Comparison of ENCODE assay signal across 22 cellular contexts in the genomic region with DNA sequence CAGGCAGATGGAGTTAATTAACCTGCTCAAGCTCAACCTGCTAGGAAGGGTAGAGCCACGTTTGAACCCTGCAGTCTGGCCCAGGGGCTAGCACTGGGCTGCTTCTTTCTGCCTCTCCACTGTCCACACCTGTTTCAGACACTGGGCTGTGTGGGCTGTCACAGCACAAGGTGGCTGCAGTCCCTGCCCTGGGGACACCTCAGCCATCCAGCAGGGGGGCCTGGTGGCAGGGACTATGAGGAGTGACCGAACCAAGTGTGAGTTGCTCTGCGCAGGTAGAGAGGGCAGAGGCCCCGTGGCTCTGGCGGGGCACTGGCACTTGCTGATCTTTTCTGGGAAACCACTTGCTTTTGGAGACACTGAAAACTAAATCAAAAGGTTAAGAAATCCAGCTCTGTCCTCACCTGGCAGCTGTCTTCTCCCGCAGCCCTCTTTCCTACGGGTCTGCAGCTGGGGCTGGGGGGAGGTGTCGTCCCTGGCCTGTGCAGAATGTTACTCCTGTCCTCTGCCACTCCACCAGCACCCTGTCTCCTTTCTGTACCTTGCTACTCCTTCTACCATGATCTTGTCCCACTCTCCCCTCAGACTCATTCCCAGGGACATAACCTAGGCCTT. TPM values are rescaled to one million over a fixed set of nuclear protein-coding genes. Genes with fewer than 3 reads are reported as not detected.
A peak's percentile ranks its signal among the peaks of the same experiment; 100 is the strongest.
DNase-seq lines count a peak whose midpoint lies in the region; ATAC-seq, FAIRE-seq and TF ChIP-seq lines count a peak whose summit lies in the region.
"Had no signal": no experiment of that assay in that cellular context is flagged by ENCODE, and none has a peak within 500 bp of the region (broad histone marks: within the 10 kb centered on the region; RNA-seq: fewer than 3 reads in every experiment).

No MANE protein-coding gene starts in this region.

- H4K20me1 ChIP-seq in HepG2 (ENCODE audit: insufficient read depth, low read length) (no peaks in the 10 kb centered on the region), SK-N-SH (ENCODE audit: insufficient read depth) (no peaks in the 10 kb centered on the region)

- H3K27me3 ChIP-seq in HepG2 (ENCODE audit: control insufficient read depth in 1 of 2, insufficient read depth in 2 of 2, low read length in 2 of 2): no peaks in the 10 kb centered on the region
- no peaks in the 10 kb centered on the region for H3K27me3 ChIP-seq in right lobe of liver
- H3K27me3 ChIP-seq in suprapubic skin: no peaks in the 10 kb centered on the region
- no peaks in the 10 kb centered on the region for H3K27me3 ChIP-seq in SK-N-SH (ENCODE audit: insufficient read depth)
- H3K27me3 ChIP-seq: BLaER1 treated with 17β-estradiol and CSF1 and Interleukin-3, amounts not matched to agents 10 nM and 100 nM had no signal

- CTCF ChIA-PET in HepG2 (lab: Yijun Ruan, JAX; ENCODE audit: low intra/inter-chr PET ratio, low total read pairs): no interaction called here
- CTCF ChIA-PET in SK-N-SH (lab: Yijun Ruan, JAX): interaction anchor here (0.9 to 2.2 kb wide), 5 partner anchors 12 to 77 kb away, joined by 3 to 7 read pairs (median 3); a partner anchor contains a TSS

- no peak overlapping the region for H2AFZ ChIP-seq in HepG2 (ENCODE audit: low read length)
- no peak overlapping the region for H2AFZ ChIP-seq in SK-N-SH (ENCODE audit: low read depth)
- H2AFZ ChIP-seq: GM23248 had no signal

- FAIRE-seq in HepG2 (lab: Jason Lieb, UNC): no peak
- FAIRE-seq: A204.1, GM12891, GM19239, RCC 7860 had no signal

- H3K36me3 ChIP-seq in HepG2 (replicated peaks in 1 of 2; ENCODE audit: control insufficient read depth in 1 of 2, insufficient read depth in 2 of 2, low read length in 2 of 2) (peaks cover 2 to 7% of the 10 kb centered on the region in 2 experiments; a peak in 1 of 5 replicates), right lobe of liver (peaks cover 0 to 14% (median 2%) of the 10 kb centered on the region in 4 donors), suprapubic skin (peaks cover 14% of the 10 kb centered on the region), SK-N-SH (replicated peaks in 1 of 2; ENCODE audit: control insufficient read depth in 1 of 2, insufficient read depth in 2 of 2, low read length in 1 of 2) (peaks cover 9 to 22% of the 10 kb centered on the region in 2 experiments)

- TF ChIP-seq CTCF in HepG2 (CRISPR knock-in tag; IDR thresholded peaks at IDR 0.05) (no peak), right lobe of liver (IDR thresholded peaks at IDR 0.05) (no peak), suprapubic skin (IDR thresholded peaks at IDR 0.05) (no peak), SK-N-SH (IDR thresholded peaks at IDR 0.05) (no peak)

- H3K27ac ChIP-seq in HepG2 (ENCODE audit: extremely low read length, insufficient read depth, low read length) (no peak overlapping the region), right lobe of liver (no peak overlapping the region), epithelial cell of prostate (peak overlapping the region; percentile 9), suprapubic skin (no peak overlapping the region), SK-N-SH (ENCODE audit: low read depth in 2 of 2, low read length in 1 of 2) (no peak overlapping the region)
- H3K27ac ChIP-seq: BLaER1 treated with 17β-estradiol and CSF1 and Interleukin-3, amounts not matched to agents 10 nM and 100 nM had no signal

- H3K27me3 Mint-ChIP-seq in activated T-helper 17 cell treated with anti-CD3 and anti-CD28 coated beads, Interleukin-2, amount 50 U/mL, for 72 hours: no peaks in the 10 kb centered on the region

- H3K9me3 ChIP-seq in HepG2 (ENCODE audit: low read length) (no peaks in the 10 kb centered on the region), right lobe of liver (no peaks in the 10 kb centered on the region), suprapubic skin (no peaks in the 10 kb centered on the region), SK-N-SH (no peaks in the 10 kb centered on the region)
- H3K9me3 ChIP-seq: BLaER1 treated with 17β-estradiol and CSF1 and Interleukin-3, amounts not matched to agents 10 nM and 100 nM; HAP-1 had no signal

- H3F3A ChIP-seq in SK-N-SH (replicated peaks; ENCODE audit: insufficient read depth): no peaks in the 10 kb centered on the region

- peaks cover 38% of the 10 kb centered on the region for H3K36me3 Mint-ChIP-seq in activated T-helper 17 cell treated with anti-CD3 and anti-CD28 coated beads, Interleukin-2, amount 50 U/mL, for 72 hours (ENCODE audit: low read depth)

- BruUV-seq in HepG2 (replicated peaks; lab: Mats Ljungman, UMichigan): no TSS peak

- in situ Hi-C loops in HepG2 (cut with HindIII; ENCODE audit: extremely low pct_ligation_motif_present, low pct_unique_long_range_greater_than_20kb): no loop called here

- 98% methylated on average over 6 of the region's 8 CpGs for WGBS in HepG2 (ENCODE audit: low lambda C conversion rate)
- WGBS in right lobe of liver (ENCODE audit: insufficient coverage, low coverage, low lambda C conversion rate, missing lambda C conversion rate): 89% methylated on average over 7 of the region's 8 CpGs
- 88% methylated on average over 8 of the region's 8 CpGs for WGBS in suprapubic skin
- 82% methylated on average over 6 of the region's 8 CpGs for WGBS in SK-N-SH (ENCODE audit: low lambda C conversion rate)

- no peaks in the 10 kb centered on the region for H3K79me2 ChIP-seq in HepG2 (ENCODE audit: insufficient read depth, low read length)
- H3K79me2 ChIP-seq in SK-N-SH (ENCODE audit: insufficient read depth): peaks cover 16% of the 10 kb centered on the region

- no peak for DNase-seq in HepG2 (ENCODE audit: low spot score)
- DNase-seq in right lobe of liver: no peak
- DNase-seq in epithelial cell of prostate (ENCODE audit: low read depth, low spot score): no peak
- peak; percentile 62 for DNase-seq in posterior vena cava (ENCODE audit: low spot score)
- no peak for DNase-seq in suprapubic skin (ENCODE audit: low spot score in 2 of 2)
- DNase-seq in SK-N-SH: no peak
- DNase-seq: Calu3; CD8-positive, alpha-beta T cell; GF-D8; GM23248; NCI-H1105; NCI-H1694; NCI-H2081 treated with DMSO at 0.1 percent for 48 hours; SHP77 had no signal

- TF ChIP-seq POLR2A in HepG2 (IDR thresholded peaks at IDR 0.05; ENCODE audit: insufficient read depth in 1 of 2, low read depth in 2 of 2, low read length in 2 of 2) (no peak), right lobe of liver (IDR thresholded peaks at IDR 0.05) (no peak), suprapubic skin (IDR thresholded peaks at IDR 0.05) (no peak)

- no peak overlapping the region for H3K4me3 Mint-ChIP-seq in activated T-helper 17 cell treated with anti-CD3 and anti-CD28 coated beads, Interleukin-2, amount 50 U/mL, for 72 hours
- H3K4me3 Mint-ChIP-seq: CD8-positive, alpha-beta T cell had no signal

- peaks cover 9% of the 10 kb centered on the region for H3K4me1 Mint-ChIP-seq in activated T-helper 17 cell treated with anti-CD3 and anti-CD28 coated beads, Interleukin-2, amount 50 U/mL, for 72 hours

- POLR2A ChIA-PET in HepG2 (lab: Yijun Ruan, JAX): interaction anchor here (0.7 to 2.1 kb wide), 3 partner anchors 7 to 33 kb away, joined by 3 to 5 read pairs (median 3); no protein-coding TSS in a partner anchor
- POLR2A ChIA-PET in SK-N-SH (lab: Yijun Ruan, JAX): interaction anchor here (0.6 kb wide), 1 partner anchor 17 kb away, joined by 3 read pairs; no protein-coding TSS in a partner anchor

- TF ChIP-seq EP300 in HepG2 (IDR thresholded peaks at IDR 0.05; ENCODE audit: low read depth in 2 of 2, low read length in 2 of 2): no peak
- TF ChIP-seq EP300 in HepG2 (CRISPR knock-in tag; IDR thresholded peaks at IDR 0.05; ENCODE audit: borderline replicate concordance): no peak
- no peak for TF ChIP-seq EP300 in suprapubic skin (IDR thresholded peaks at IDR 0.05)
- no peak for TF ChIP-seq EP300 in SK-N-SH (IDR thresholded peaks at IDR 0.05; ENCODE audit: borderline replicate concordance in 1 of 2, low read depth in 1 of 2, low read length in 1 of 2)

- ATAC-seq in HepG2 (peak; percentile 73), right lobe of liver (no peak), HG02938 (IDR thresholded peaks at IDR 0.05; ENCODE audit: unreplicated experiment) (no peak)
- no peak for ATAC-seq in activated T-helper 17 cell treated with anti-CD3 and anti-CD28 coated beads, Interleukin-2, amount 50 U/mL, for 72 hours (replicated peaks)
- ATAC-seq: CD8-positive, alpha-beta T cell had no signal

- H3K4me2 ChIP-seq in HepG2 (ENCODE audit: low read depth, low read length) (no peak overlapping the region), SK-N-SH (no peak overlapping the region)
- H3K4me2 ChIP-seq: BLaER1 treated with 17β-estradiol and CSF1 and Interleukin-3, amounts not matched to agents 10 nM and 100 nM had no signal

- peak overlapping the region; percentile 9 for H3K27ac Mint-ChIP-seq in activated T-helper 17 cell treated with anti-CD3 and anti-CD28 coated beads, Interleukin-2, amount 50 U/mL, for 72 hours
- H3K27ac Mint-ChIP-seq: CD8-positive, alpha-beta T cell had no signal

- peaks cover 4% of the 10 kb centered on the region; the same call in 1 of the 2 replicates for H3K4me1 ChIP-seq in HepG2 (ENCODE audit: insufficient read depth, low read length)
- H3K4me1 ChIP-seq in right lobe of liver: peaks cover 0 to 4% (median 1%) of the 10 kb centered on the region in 4 donors
- H3K4me1 ChIP-seq in suprapubic skin: peaks cover 23% of the 10 kb centered on the region
- peaks cover 0 to 5% of the 10 kb centered on the region in 2 experiments; a peak in 1 of 4 replicates for H3K4me1 ChIP-seq in SK-N-SH (ENCODE audit: control insufficient read depth in 1 of 2, insufficient read depth in 2 of 2, low read depth in 1 of 2, low read length in 1 of 2)

- H3K9ac ChIP-seq in HepG2 (ENCODE audit: insufficient read depth, low read depth, low read length) (no peak overlapping the region), SK-N-SH (no peak overlapping the region)
- H3K9ac ChIP-seq: GM23248 had no signal

- H3K4me3 ChIP-seq in HepG2 (replicated peaks in 1 of 3; ENCODE audit: insufficient read depth in 1 of 3, low read depth in 2 of 3, low read length in 3 of 3) (no peak overlapping the region), right lobe of liver (no peak overlapping the region), suprapubic skin (no peak overlapping the region), SK-N-SH (ENCODE audit: low read depth in 2 of 2, low read length in 1 of 2) (no peak overlapping the region)
- H3K4me3 ChIP-seq: BLaER1 treated with 17β-estradiol and CSF1 and Interleukin-3, amounts not matched to agents 10 nM and 100 nM; GM23248; HAP-1 had no signal

- TF ChIP-seq RAD21 in HepG2 (CRISPR knock-in tag; IDR thresholded peaks at IDR 0.05) (no peak), SK-N-SH (IDR thresholded peaks at IDR 0.05; ENCODE audit: low read length) (no peak)

- no peaks in the 10 kb centered on the region for H3K9me2 ChIP-seq in SK-N-SH

- intact Hi-C loops in HepG2 (cut with micrococcal nuclease; ENCODE audit: unreplicated experiment) (no loop called here), right lobe of liver (cut with DNase I) (no loop called here), posterior vena cava (cut with DNase I) (no loop called here)

- H3K9me3 Mint-ChIP-seq in activated T-helper 17 cell treated with anti-CD3 and anti-CD28 coated beads, Interleukin-2, amount 50 U/mL, for 72 hours: no peaks in the 10 kb centered on the region
- H3K9me3 Mint-ChIP-seq: CD8-positive, alpha-beta T cell had no signal

RNA-seq across cellular contexts. Expression of a gene that starts 5.8 kb away (rescaled TPM):
- total RNA-seq in HepG2 (2016; rRNA removed; fragmentation: Illumina TruSeq; extraction: Trizol) (28.5 and 33.0 TPM in 2 replicates), right lobe of liver (10 to 100 TPM; 22.0 to 53.8 (median 26.0) TPM), posterior vena cava (10 to 100 TPM; 49.6 to 57.3 TPM), suprapubic skin (10 to 100 TPM; 57.1 to 71.9 (median 64.4) TPM)
- total RNA-seq in HepG2 (2016; cell fraction: cytosol; rRNA removed; fragmentation: Illumina TruSeq; extraction: Trizol; ENCODE audit: low read depth): 38.1 and 48.3 TPM in 2 replicates
- 31.6 and 32.7 TPM in 2 replicates for total RNA-seq in HepG2 (2016; cell fraction: insoluble cytoplasmic fraction; rRNA removed; fragmentation: Illumina TruSeq; extraction: Trizol)
- 45.1 and 50.4 TPM in 2 replicates for total RNA-seq in HepG2 (2016; cell fraction: membrane; rRNA removed; fragmentation: Illumina TruSeq; extraction: Trizol)
- total RNA-seq in HepG2 (2016; cell fraction: nucleus; rRNA removed; fragmentation: Illumina TruSeq; extraction: Trizol): 11.0 and 16.1 TPM in 2 replicates
- polyA plus RNA-seq in HepG2 (2011; rRNA removed) (17.9 and 21.2 TPM in 2 replicates), SK-N-SH (2012; rRNA removed) (75.6 and 80.9 TPM in 2 replicates)
- polyA plus RNA-seq in HepG2 (2011; cell fraction: cytosol; rRNA removed): 16.2 and 25.5 TPM in 2 replicates
- 11.7 and 12.5 TPM in 2 replicates for polyA plus RNA-seq in HepG2 (2011; cell fraction: nucleus; rRNA removed)
- 7.1 and 11.0 TPM in 2 replicates for polyA plus RNA-seq in HepG2 (2012)
- polyA plus RNA-seq in HepG2 (2016; cell fraction: cytosol; fragmentation: Illumina TruSeq; extraction: Trizol; ENCODE audit: low read depth): 44.2 and 54.0 TPM in 2 replicates
- polyA plus RNA-seq in HepG2 (2016; cell fraction: insoluble cytoplasmic fraction; fragmentation: Illumina TruSeq; extraction: Trizol; ENCODE audit: low read depth): 30.5 and 33.9 TPM in 2 replicates
- 44.1 and 45.8 TPM in 2 replicates for polyA plus RNA-seq in HepG2 (2016; cell fraction: membrane; fragmentation: Illumina TruSeq; extraction: Trizol; ENCODE audit: low read depth)
- 18.3 and 24.9 TPM in 2 replicates for polyA plus RNA-seq in HepG2 (2016; cell fraction: nucleus; fragmentation: Illumina TruSeq; extraction: Trizol; ENCODE audit: insufficient read depth, low read depth)
- polyA minus RNA-seq in HepG2 (2011; rRNA and poly(A)+ RNA removed; ENCODE audit: low replicate concordance): 10.3 and 10.8 TPM in 2 replicates
- 3.5 and 4.1 TPM in 2 replicates for polyA minus RNA-seq in HepG2 (2011; cell fraction: cytosol; rRNA and poly(A)+ RNA removed)
- 3.1 and 4.0 TPM in 2 replicates for polyA minus RNA-seq in HepG2 (2011; cell fraction: nucleus; rRNA and poly(A)+ RNA removed)
- total RNA-seq in activated T-helper 17 cell treated with anti-CD3 and anti-CD28 coated beads, Interleukin-2, amount 50 U/mL, for 72 hours: 10 to 100 TPM; 21.5 to 38.5 TPM
- 48.5 and 72.0 TPM in 2 replicates for polyA plus RNA-seq in SK-N-SH (2012; cell fraction: cytosol; rRNA removed)
- polyA plus RNA-seq in SK-N-SH (2012; cell fraction: nucleus; rRNA removed): 36.9 and 63.9 TPM in 2 replicates

RNA-seq across cellular contexts. Expression of a gene that starts 7.0 kb away (rescaled TPM):
- total RNA-seq in HepG2 (2016; rRNA removed; fragmentation: Illumina TruSeq; extraction: Trizol) (10.3 and 13.2 TPM in 2 replicates), right lobe of liver (10 to 100 TPM; 13.0 to 21.9 (median 17.8) TPM), posterior vena cava (10 to 100 TPM; 23.2 to 27.5 TPM), suprapubic skin (10 to 100 TPM; 17.8 to 30.0 (median 19.7) TPM)
- total RNA-seq in HepG2 (2016; cell fraction: cytosol; rRNA removed; fragmentation: Illumina TruSeq; extraction: Trizol; ENCODE audit: low read depth): 11.7 and 14.7 TPM in 2 replicates
- 8.2 and 14.4 TPM in 2 replicates for total RNA-seq in HepG2 (2016; cell fraction: insoluble cytoplasmic fraction; rRNA removed; fragmentation: Illumina TruSeq; extraction: Trizol)
- 15.8 and 22.6 TPM in 2 replicates for total RNA-seq in HepG2 (2016; cell fraction: membrane; rRNA removed; fragmentation: Illumina TruSeq; extraction: Trizol)
- total RNA-seq in HepG2 (2016; cell fraction: nucleus; rRNA removed; fragmentation: Illumina TruSeq; extraction: Trizol): 10.5 and 11.6 TPM in 2 replicates
- polyA plus RNA-seq in HepG2 (2011; rRNA removed) (8.5 and 10.4 TPM in 2 replicates), SK-N-SH (2012; rRNA removed) (29.9 and 32.9 TPM in 2 replicates)
- 6.1 and 9.3 TPM in 2 replicates for polyA plus RNA-seq in HepG2 (2011; cell fraction: cytosol; rRNA removed)
- polyA plus RNA-seq in HepG2 (2011; cell fraction: nucleus; rRNA removed): 22.5 and 26.2 TPM in 2 replicates
- 11.9 and 14.1 TPM in 2 replicates for polyA plus RNA-seq in HepG2 (2012)
- 19.8 and 22.4 TPM in 2 replicates for polyA plus RNA-seq in HepG2 (2016; cell fraction: cytosol; fragmentation: Illumina TruSeq; extraction: Trizol; ENCODE audit: low read depth)
- 18.6 and 20.2 TPM in 2 replicates for polyA plus RNA-seq in HepG2 (2016; cell fraction: insoluble cytoplasmic fraction; fragmentation: Illumina TruSeq; extraction: Trizol; ENCODE audit: low read depth)
- polyA plus RNA-seq in HepG2 (2016; cell fraction: membrane; fragmentation: Illumina TruSeq; extraction: Trizol; ENCODE audit: low read depth): 33.5 and 34.6 TPM in 2 replicates
- 34.1 and 40.3 TPM in 2 replicates for polyA plus RNA-seq in HepG2 (2016; cell fraction: nucleus; fragmentation: Illumina TruSeq; extraction: Trizol; ENCODE audit: insufficient read depth, low read depth)
- 13.8 and 54.4 TPM in 2 replicates for polyA minus RNA-seq in HepG2 (2011; rRNA and poly(A)+ RNA removed; ENCODE audit: low replicate concordance)
- 4.0 and 5.5 TPM in 2 replicates for polyA minus RNA-seq in HepG2 (2011; cell fraction: cytosol; rRNA and poly(A)+ RNA removed)
- polyA minus RNA-seq in HepG2 (2011; cell fraction: nucleus; rRNA and poly(A)+ RNA removed): 7.3 and 9.9 TPM in 2 replicates
- 10 to 100 TPM; 40.6 to 41.4 TPM for total RNA-seq in activated T-helper 17 cell treated with anti-CD3 and anti-CD28 coated beads, Interleukin-2, amount 50 U/mL, for 72 hours
- 14.3 and 21.2 TPM in 2 replicates for polyA plus RNA-seq in SK-N-SH (2012; cell fraction: cytosol; rRNA removed)
- polyA plus RNA-seq in SK-N-SH (2012; cell fraction: nucleus; rRNA removed): 84.7 and 89.1 TPM in 2 replicates

RNA-seq across cellular contexts. Expression of a gene that starts 12.4 kb away (rescaled TPM):
- total RNA-seq in HepG2 (2016; rRNA removed; fragmentation: Illumina TruSeq; extraction: Trizol) (not detected in 2 replicates), right lobe of liver (not detected), posterior vena cava (not detected), suprapubic skin (not detected)
- total RNA-seq in HepG2 (2016; cell fraction: cytosol; rRNA removed; fragmentation: Illumina TruSeq; extraction: Trizol; ENCODE audit: low read depth): not detected in 2 replicates
- not detected in 2 replicates for total RNA-seq in HepG2 (2016; cell fraction: insoluble cytoplasmic fraction; rRNA removed; fragmentation: Illumina TruSeq; extraction: Trizol)
- not detected in 2 replicates for total RNA-seq in HepG2 (2016; cell fraction: membrane; rRNA removed; fragmentation: Illumina TruSeq; extraction: Trizol)
- not detected in 2 replicates for total RNA-seq in HepG2 (2016; cell fraction: nucleus; rRNA removed; fragmentation: Illumina TruSeq; extraction: Trizol)
- polyA plus RNA-seq in HepG2 (2011; rRNA removed) (not detected in 2 replicates), SK-N-SH (2012; rRNA removed) (0.13 and 0.16 TPM in 2 replicates)
- not detected in 2 replicates for polyA plus RNA-seq in HepG2 (2011; cell fraction: cytosol; rRNA removed)
- not detected in 2 replicates for polyA plus RNA-seq in HepG2 (2011; cell fraction: nucleus; rRNA removed)
- not detected in 2 replicates for polyA plus RNA-seq in HepG2 (2012)
- not detected in 2 replicates for polyA plus RNA-seq in HepG2 (2016; cell fraction: cytosol; fragmentation: Illumina TruSeq; extraction: Trizol; ENCODE audit: low read depth)
- polyA plus RNA-seq in HepG2 (2016; cell fraction: insoluble cytoplasmic fraction; fragmentation: Illumina TruSeq; extraction: Trizol; ENCODE audit: low read depth): not detected in 2 replicates
- polyA plus RNA-seq in HepG2 (2016; cell fraction: membrane; fragmentation: Illumina TruSeq; extraction: Trizol; ENCODE audit: low read depth): not detected in 2 replicates
- polyA plus RNA-seq in HepG2 (2016; cell fraction: nucleus; fragmentation: Illumina TruSeq; extraction: Trizol; ENCODE audit: insufficient read depth, low read depth): not detected in 2 replicates
- polyA minus RNA-seq in HepG2 (2011; rRNA and poly(A)+ RNA removed; ENCODE audit: low replicate concordance): 0.21 TPM in 1 of 2 replicates, not detected in the other
- polyA minus RNA-seq in HepG2 (2011; cell fraction: cytosol; rRNA and poly(A)+ RNA removed): not detected in 2 replicates
- not detected in 2 replicates for polyA minus RNA-seq in HepG2 (2011; cell fraction: nucleus; rRNA and poly(A)+ RNA removed)
- total RNA-seq in activated T-helper 17 cell treated with anti-CD3 and anti-CD28 coated beads, Interleukin-2, amount 50 U/mL, for 72 hours: not detected
- polyA plus RNA-seq in SK-N-SH (2012; cell fraction: cytosol; rRNA removed): 0.24 TPM in 1 of 2 replicates, not detected in the other
- polyA plus RNA-seq in SK-N-SH (2012; cell fraction: nucleus; rRNA removed): 0.93 and 1.1 TPM in 2 replicates
- total RNA-seq: Calu3; CD8-positive, alpha-beta T cell; GM23248 had no signal

RNA-seq across cellular contexts. Expression of a gene that starts 21.5 kb away (rescaled TPM):
- total RNA-seq in HepG2 (2016; rRNA removed; fragmentation: Illumina TruSeq; extraction: Trizol): 0.22 and 0.73 TPM in 2 replicates
- not detected in 2 replicates for total RNA-seq in HepG2 (2016; cell fraction: cytosol; rRNA removed; fragmentation: Illumina TruSeq; extraction: Trizol; ENCODE audit: low read depth)
- 0.49 and 0.52 TPM in 2 replicates for total RNA-seq in HepG2 (2016; cell fraction: insoluble cytoplasmic fraction; rRNA removed; fragmentation: Illumina TruSeq; extraction: Trizol)
- 0.34 TPM in 1 of 2 replicates, not detected in the other for total RNA-seq in HepG2 (2016; cell fraction: membrane; rRNA removed; fragmentation: Illumina TruSeq; extraction: Trizol)
- not detected in 2 replicates for total RNA-seq in HepG2 (2016; cell fraction: nucleus; rRNA removed; fragmentation: Illumina TruSeq; extraction: Trizol)
- polyA plus RNA-seq in HepG2 (2011; rRNA removed): 0.16 and 0.48 TPM in 2 replicates
- 0.26 and 0.66 TPM in 2 replicates for polyA plus RNA-seq in HepG2 (2011; cell fraction: cytosol; rRNA removed)
- polyA plus RNA-seq in HepG2 (2011; cell fraction: nucleus; rRNA removed): 0.38 TPM in 1 of 2 replicates, not detected in the other
- 0.23 TPM in 1 of 2 replicates, not detected in the other for polyA plus RNA-seq in HepG2 (2012)
- 0.15 and 0.65 TPM in 2 replicates for polyA plus RNA-seq in HepG2 (2016; cell fraction: cytosol; fragmentation: Illumina TruSeq; extraction: Trizol; ENCODE audit: low read depth)
- 0.59 TPM in 1 of 2 replicates, not detected in the other for polyA plus RNA-seq in HepG2 (2016; cell fraction: insoluble cytoplasmic fraction; fragmentation: Illumina TruSeq; extraction: Trizol; ENCODE audit: low read depth)
- polyA plus RNA-seq in HepG2 (2016; cell fraction: membrane; fragmentation: Illumina TruSeq; extraction: Trizol; ENCODE audit: low read depth): 0.44 TPM in 1 of 2 replicates, not detected in the other
- 1.2 TPM in 1 of 2 replicates, not detected in the other for polyA plus RNA-seq in HepG2 (2016; cell fraction: nucleus; fragmentation: Illumina TruSeq; extraction: Trizol; ENCODE audit: insufficient read depth, low read depth)
- 0.42 TPM in 1 of 2 replicates, not detected in the other for polyA minus RNA-seq in HepG2 (2011; rRNA and poly(A)+ RNA removed; ENCODE audit: low replicate concordance)
- not detected in 2 replicates for polyA minus RNA-seq in HepG2 (2011; cell fraction: cytosol; rRNA and poly(A)+ RNA removed)
- not detected in 2 replicates for polyA minus RNA-seq in HepG2 (2011; cell fraction: nucleus; rRNA and poly(A)+ RNA removed)
- not detected for total RNA-seq in right lobe of liver
- not detected for total RNA-seq in activated T-helper 17 cell treated with anti-CD3 and anti-CD28 coated beads, Interleukin-2, amount 50 U/mL, for 72 hours
- total RNA-seq in posterior vena cava: 1 to 10 TPM in 1 of 2 donors, not detected in 1; 1.4 TPM
- total RNA-seq in suprapubic skin: not detected
- 0.54 and 0.67 TPM in 2 replicates for polyA plus RNA-seq in SK-N-SH (2012; rRNA removed)
- polyA plus RNA-seq in SK-N-SH (2012; cell fraction: cytosol; rRNA removed): 0.26 and 0.49 TPM in 2 replicates
- 2.4 and 5.9 TPM in 2 replicates for polyA plus RNA-seq in SK-N-SH (2012; cell fraction: nucleus; rRNA removed)
- total RNA-seq: CD8-positive, alpha-beta T cell; GM23248 had no signal
- polyA plus RNA-seq: GM23248 had no signal

RNA-seq across cellular contexts. Expression of a gene that starts 26.6 kb away (rescaled TPM):
- total RNA-seq in HepG2 (2016; rRNA removed; fragmentation: Illumina TruSeq; extraction: Trizol) (28.3 and 36.3 TPM in 2 replicates), right lobe of liver (10 to 100 TPM; 28.5 to 82.6 (median 47.7) TPM), posterior vena cava (10 to 100 TPM; 33.5 to 41.2 TPM), suprapubic skin (10 to 100 TPM; 65.0 to 93.6 (median 74.3) TPM)
- total RNA-seq in HepG2 (2016; cell fraction: cytosol; rRNA removed; fragmentation: Illumina TruSeq; extraction: Trizol; ENCODE audit: low read depth): 21.0 and 23.1 TPM in 2 replicates
- total RNA-seq in HepG2 (2016; cell fraction: insoluble cytoplasmic fraction; rRNA removed; fragmentation: Illumina TruSeq; extraction: Trizol): 26.0 and 36.9 TPM in 2 replicates
- 46.3 and 50.0 TPM in 2 replicates for total RNA-seq in HepG2 (2016; cell fraction: membrane; rRNA removed; fragmentation: Illumina TruSeq; extraction: Trizol)
- total RNA-seq in HepG2 (2016; cell fraction: nucleus; rRNA removed; fragmentation: Illumina TruSeq; extraction: Trizol): 18.8 and 23.8 TPM in 2 replicates
- polyA plus RNA-seq in HepG2 (2011; rRNA removed) (18.1 and 24.3 TPM in 2 replicates), SK-N-SH (2012; rRNA removed) (27.8 and 31.7 TPM in 2 replicates)
- polyA plus RNA-seq in HepG2 (2011; cell fraction: cytosol; rRNA removed): 23.6 and 37.4 TPM in 2 replicates
- 31.2 and 32.0 TPM in 2 replicates for polyA plus RNA-seq in HepG2 (2011; cell fraction: nucleus; rRNA removed)
- polyA plus RNA-seq in HepG2 (2012): 15.3 and 20.7 TPM in 2 replicates
- 15.0 and 16.3 TPM in 2 replicates for polyA plus RNA-seq in HepG2 (2016; cell fraction: cytosol; fragmentation: Illumina TruSeq; extraction: Trizol; ENCODE audit: low read depth)
- 19.1 and 21.1 TPM in 2 replicates for polyA plus RNA-seq in HepG2 (2016; cell fraction: insoluble cytoplasmic fraction; fragmentation: Illumina TruSeq; extraction: Trizol; ENCODE audit: low read depth)
- polyA plus RNA-seq in HepG2 (2016; cell fraction: membrane; fragmentation: Illumina TruSeq; extraction: Trizol; ENCODE audit: low read depth): 25.2 and 26.9 TPM in 2 replicates
- polyA plus RNA-seq in HepG2 (2016; cell fraction: nucleus; fragmentation: Illumina TruSeq; extraction: Trizol; ENCODE audit: insufficient read depth, low read depth): 37.3 and 45.3 TPM in 2 replicates
- polyA minus RNA-seq in HepG2 (2011; rRNA and poly(A)+ RNA removed; ENCODE audit: low replicate concordance): 28.9 and 57.4 TPM in 2 replicates
- 13.1 and 14.8 TPM in 2 replicates for polyA minus RNA-seq in HepG2 (2011; cell fraction: cytosol; rRNA and poly(A)+ RNA removed)
- polyA minus RNA-seq in HepG2 (2011; cell fraction: nucleus; rRNA and poly(A)+ RNA removed): 10.8 and 12.1 TPM in 2 replicates
- 10 to 100 TPM; 31.2 to 55.7 TPM for total RNA-seq in activated T-helper 17 cell treated with anti-CD3 and anti-CD28 coated beads, Interleukin-2, amount 50 U/mL, for 72 hours
- polyA plus RNA-seq in SK-N-SH (2012; cell fraction: cytosol; rRNA removed): 24.0 and 31.6 TPM in 2 replicates
- 42.5 and 71.4 TPM in 2 replicates for polyA plus RNA-seq in SK-N-SH (2012; cell fraction: nucleus; rRNA removed)
